In genomic region chr12:4526923-4527546, GRCh38 we compare ENCODE assay signal across 8 cellular contexts. TPM values are rescaled to one million over a fixed set of nuclear protein-coding genes. Genes with fewer than 3 reads are reported as not detected.
DNase-seq lines count a peak whose midpoint lies in the region; ATAC-seq, FAIRE-seq and TF ChIP-seq lines count a peak whose summit lies in the region.

No MANE protein-coding gene starts in this region.

- H2BK5ac ChIP-seq in mesendoderm (ENCODE audit: low read length): no peak overlapping the region

- H3K9me3 Mint-ChIP-seq in CD8-positive, alpha-beta T cell: no peaks in the 10 kb centered on the region
- no peaks in the 10 kb centered on the region for H3K9me3 Mint-ChIP-seq in astrocyte (ENCODE audit: unreplicated experiment)

- no peak overlapping the region for H2BK15ac ChIP-seq in mesendoderm (replicated peaks; ENCODE audit: low read depth)

- no peaks in the 10 kb centered on the region for H3K36me3 ChIP-seq in CD8-positive, alpha-beta T cell (ENCODE audit: insufficient read depth, low read length)
- H3K36me3 ChIP-seq in astrocyte (ENCODE audit: insufficient read depth, low read length): peaks cover 15% of the 10 kb centered on the region
- no peaks in the 10 kb centered on the region for H3K36me3 ChIP-seq in mesendoderm (ENCODE audit: control insufficient read depth, insufficient read depth, low read length)

- H3K18ac ChIP-seq in mesendoderm (ENCODE audit: low read length): no peak overlapping the region

- no peak overlapping the region for H2AFZ ChIP-seq in astrocyte (ENCODE audit: low read depth, low read length)

- peak; percentile 24 for TF ChIP-seq RAD21 in Ishikawa (IDR thresholded peaks at IDR 0.05; ENCODE audit: low read depth)

- no peak overlapping the region for H4K8ac ChIP-seq in mesendoderm (ENCODE audit: low read depth, low read length)

- no peak overlapping the region for H3K56ac ChIP-seq in mesendoderm (ENCODE audit: low read length)

- peak; percentile 52 for ATAC-seq in CD8-positive, alpha-beta T cell
- no peak for ATAC-seq in GM21529 (IDR thresholded peaks at IDR 0.05; ENCODE audit: unreplicated experiment)

- H2BK120ac ChIP-seq in mesendoderm (ENCODE audit: low read depth, low read length): no peak overlapping the region

- TF ChIP-seq EP300 in Ishikawa (IDR thresholded peaks at IDR 0.05; ENCODE audit: borderline replicate concordance): no peak

- POLR2A ChIA-PET in CD8-positive, alpha-beta T cell (lab: Charles Lee): interaction anchor here (1.0 to 1.8 kb wide), 2 partner anchors 104 to 107 kb away, joined by 3 to 5 read pairs; no protein-coding TSS in a partner anchor

- no peak for FAIRE-seq in astrocyte (lab: Jason Lieb, UNC)

- no peak overlapping the region for H3K23ac ChIP-seq in mesendoderm (ENCODE audit: low read length)

- no peaks in the 10 kb centered on the region for H3K27me3 ChIP-seq in CD8-positive, alpha-beta T cell (ENCODE audit: insufficient read depth, low read length)
- H3K27me3 ChIP-seq in astrocyte (ENCODE audit: insufficient read depth, low read length) (no peaks in the 10 kb centered on the region), mesendoderm (ENCODE audit: insufficient read depth, low read length, poor library complexity) (no peaks in the 10 kb centered on the region)

- H3K4me3 ChIP-seq in CD8-positive, alpha-beta T cell (ENCODE audit: low read depth, low read length): no peak overlapping the region
- no peak overlapping the region for H3K4me3 ChIP-seq in astrocyte (ENCODE audit: insufficient read depth, low read depth, low read length)
- no peak overlapping the region for H3K4me3 ChIP-seq in mesendoderm (ENCODE audit: low read length)

- H3K4me1 Mint-ChIP-seq in CD8-positive, alpha-beta T cell (ENCODE audit: low read depth): peaks cover 5% of the 10 kb centered on the region
- H3K4me1 Mint-ChIP-seq in astrocyte (ENCODE audit: low read depth, unreplicated experiment): no peaks in the 10 kb centered on the region

- no peak overlapping the region for H3K27ac Mint-ChIP-seq in CD8-positive, alpha-beta T cell
- no peak overlapping the region for H3K27ac Mint-ChIP-seq in astrocyte (ENCODE audit: unreplicated experiment)

- H2AK5ac ChIP-seq in mesendoderm (ENCODE audit: low read length): no peak overlapping the region

- intact Hi-C loops in CD8-positive, alpha-beta T cell (cut with DNase I, micrococcal nuclease): loop anchor here (1.0 to 10.0 kb wide), 6 partner anchors 20 to 640 kb away; no protein-coding TSS in a partner anchor

- peak; percentile 93 for TF ChIP-seq CTCF in CD8-positive, alpha-beta T cell (IDR thresholded peaks at IDR 0.05)
- TF ChIP-seq CTCF in astrocyte (IDR thresholded peaks at IDR 0.05; ENCODE audit: insufficient read depth, low read depth, low read length): peak; percentile 35

- H3K79me1 ChIP-seq in mesendoderm (ENCODE audit: low read length): no peaks in the 10 kb centered on the region

- H3K79me2 ChIP-seq in astrocyte (ENCODE audit: insufficient read depth, low read length) (no peaks in the 10 kb centered on the region), mesendoderm (ENCODE audit: control insufficient read depth, insufficient read depth, low read length) (no peaks in the 10 kb centered on the region)

- no peak overlapping the region for H3K27ac ChIP-seq in CD8-positive, alpha-beta T cell (ENCODE audit: low read depth, low read length)
- H3K27ac ChIP-seq in astrocyte (ENCODE audit: low read depth, low read length) (no peak overlapping the region), mesendoderm (ENCODE audit: low read depth, low read length) (no peak overlapping the region)

- H3K9ac ChIP-seq in astrocyte (ENCODE audit: low read length) (no peak overlapping the region), mesendoderm (ENCODE audit: low read length) (no peak overlapping the region)

- no peaks in the 10 kb centered on the region for H4K20me1 ChIP-seq in astrocyte (ENCODE audit: insufficient read depth, low read length)

- CTCF ChIA-PET in CD8-positive, alpha-beta T cell (lab: Charles Lee): interaction anchor here (1.1 to 7.0 kb wide), 5 partner anchors 11 to 545 kb away, joined by 3 to 73 read pairs (median 5); partner anchors contain the start of gene RAD51AP1

- no peak overlapping the region for H3K4me2 ChIP-seq in astrocyte (ENCODE audit: low read length)
- H3K4me2 ChIP-seq in mesendoderm (ENCODE audit: low read length): no peak overlapping the region

- no peaks in the 10 kb centered on the region for H3K9me3 ChIP-seq in CD8-positive, alpha-beta T cell (ENCODE audit: low read length)
- H3K9me3 ChIP-seq in astrocyte (ENCODE audit: insufficient read depth, low read depth, low read length): no peaks in the 10 kb centered on the region

- H3K4me3 Mint-ChIP-seq in CD8-positive, alpha-beta T cell: no peak overlapping the region
- no peak overlapping the region for H3K4me3 Mint-ChIP-seq in astrocyte (ENCODE audit: unreplicated experiment)

- no CpG with 5 or more reads among the region's 2 CpGs for WGBS in mesendoderm (ENCODE audit: extremely low coverage, insufficient coverage, low lambda C conversion rate)

- no peak overlapping the region for H3K4ac ChIP-seq in mesendoderm (ENCODE audit: low read depth, low read length)

- H4K5ac ChIP-seq in mesendoderm (ENCODE audit: low read length): no peak overlapping the region

- no peaks in the 10 kb centered on the region for H3K27me3 Mint-ChIP-seq in CD8-positive, alpha-beta T cell (ENCODE audit: low read depth)
- H3K27me3 Mint-ChIP-seq in astrocyte (ENCODE audit: low read depth, unreplicated experiment): no peaks in the 10 kb centered on the region

- H3K36me3 Mint-ChIP-seq in CD8-positive, alpha-beta T cell: peaks cover 48% of the 10 kb centered on the region
- H3K36me3 Mint-ChIP-seq in astrocyte (ENCODE audit: low read depth, unreplicated experiment): peaks cover 3% of the 10 kb centered on the region

- no peak for DNase-seq in CD8-positive, alpha-beta T cell
- peak; percentile 1 for DNase-seq in astrocyte (ENCODE audit: low read depth)
- peak; percentile 11 for DNase-seq in mesendoderm
- DNase-seq in ecto neural progenitor cell (ENCODE audit: low spot score): no peak
- DNase-seq in UCSD-AML1 (lab: John Stamatoyannopoulos, UW; ENCODE audit: unreplicated experiment): no peak
- DNase-seq in NCI-H2196 treated with DMSO at 0.1 percent for 48 hours (lab: John Stamatoyannopoulos, UW; ENCODE audit: unreplicated experiment): no peak

- peaks cover 9% of the 10 kb centered on the region for H3K4me1 ChIP-seq in CD8-positive, alpha-beta T cell (ENCODE audit: insufficient read depth, low read length)
- H3K4me1 ChIP-seq in astrocyte (ENCODE audit: insufficient read depth, low read length) (no peaks in the 10 kb centered on the region), mesendoderm (ENCODE audit: control insufficient read depth, low read depth, low read length) (no peaks in the 10 kb centered on the region)

TF ChIP-seq in Ishikawa, 13 proteins besides CTCF, POLR2A, EP300 and RAD21:
- TF ChIP-seq REST (IDR thresholded peaks at IDR 0.05; ENCODE audit: low read depth): no peak
- no peak for TF ChIP-seq TEAD4 (IDR thresholded peaks at IDR 0.05)
- TF ChIP-seq ZBTB7A (IDR thresholded peaks at IDR 0.05; ENCODE audit: low read depth): no peak
- no peak for TF ChIP-seq YY1 (IDR thresholded peaks at IDR 0.05; ENCODE audit: low read depth)
- no peak for TF ChIP-seq CEBPB (IDR thresholded peaks at IDR 0.05)
- no peak for TF ChIP-seq TAF1 (IDR thresholded peaks at IDR 0.05; ENCODE audit: low read depth)
- no peak for TF ChIP-seq FOXM1 (IDR thresholded peaks at IDR 0.05; ENCODE audit: borderline replicate concordance, low read depth)
- no peak for TF ChIP-seq EGR1 (IDR thresholded peaks at IDR 0.05)
- TF ChIP-seq USF1 (IDR thresholded peaks at IDR 0.05): no peak
- no peak for TF ChIP-seq MAX (IDR thresholded peaks at IDR 0.05)
- TF ChIP-seq CREB1 (IDR thresholded peaks at IDR 0.05; ENCODE audit: low read depth): no peak
TF ChIP-seq in Ishikawa: peak in this region for 0.

RNA-seq across cellular contexts. Expression of gene RAD51AP1, which starts 11.7 kb away (rescaled TPM):
- total RNA-seq in CD8-positive, alpha-beta T cell: 1 to 10 TPM in 1 of 2 experiments, under 1 TPM in 1; 0.87 to 1.6 TPM
- total RNA-seq in astrocyte: 2.7 and 5.3 TPM in 2 replicates
- polyA plus RNA-seq in mesendoderm (2013, experiment 1 of 2): 59.9 TPM
- polyA plus RNA-seq in mesendoderm (2013, experiment 2 of 2): 58.4 TPM

RNA-seq across cellular contexts. Expression of gene DYRK4, which starts 35.0 kb away (rescaled TPM):
- 1 to 10 TPM; 5.8 to 7.3 TPM for total RNA-seq in CD8-positive, alpha-beta T cell
- 33.9 and 40.0 TPM in 2 replicates for total RNA-seq in astrocyte
- 7.0 TPM for polyA plus RNA-seq in mesendoderm (2013, experiment 1 of 2)
- 8.0 TPM for polyA plus RNA-seq in mesendoderm (2013, experiment 2 of 2)

Comparison
In these comparisons a context has a peak if more than half of its experiments do, and no peak if none do; other contexts are left out.
1. DNase-seq: peak in astrocyte (single experiment) and mesendoderm (single experiment); none in CD8-positive, alpha-beta T cell (0 of 7), ecto neural progenitor cell (single experiment), UCSD-AML1 (single experiment) and NCI-H2196 treated with DMSO at 0.1 percent for 48 hours (single experiment).